Comparison of ENCODE assay signal across 24 cellular contexts in genomic region chr1:234837713-234838112, GRCh38.
DNase-seq lines count a peak whose midpoint lies in the region; ATAC-seq and TF ChIP-seq lines count a peak whose summit lies in the region.
"Had no signal": no experiment of that assay in that cellular context is flagged by ENCODE, and none has a peak within 500 bp of the region (broad histone marks: within the 10 kb centered on the region; RNA-seq: fewer than 3 reads in every experiment).

No MANE protein-coding gene starts in this region.

- no peaks in the 10 kb centered on the region for H3K9me3 Mint-ChIP-seq in dendritic cell treated with granulocyte-macrophage colony-stimulating factor and Interleukin-4, amounts not matched to agents 40 ng/mL and 50 ng/mL, for 4 days

- TF ChIP-seq CTCF in HEK293 (tag by site-specific recombination; IDR thresholded peaks at IDR 0.05) (no peak), Panc1 (IDR thresholded peaks at IDR 0.05) (no peak)

- POLR2A ChIA-PET in HEK293 (lab: Yijun Ruan, JAX) (no interaction called here), Panc1 (lab: Charles Lee) (no interaction called here)

- peak overlapping the region; percentile 73 for H3K27ac Mint-ChIP-seq in dendritic cell treated with granulocyte-macrophage colony-stimulating factor and Interleukin-4, amounts not matched to agents 40 ng/mL and 50 ng/mL, for 4 days
- H3K27ac Mint-ChIP-seq: activated CD4-positive, alpha-beta T cell treated with anti-CD3 and anti-CD28 coated beads for 36 hours; mesothelial cell of epicardium; progenitor cell of endocrine pancreas had no signal

- H3K27me3 ChIP-seq in BLaER1 (no peaks in the 10 kb centered on the region), Panc1 (ENCODE audit: control insufficient read depth, insufficient read depth, low read length) (no peaks in the 10 kb centered on the region)
- H3K27me3 ChIP-seq: body of pancreas, heart left ventricle, sigmoid colon, transverse colon had no signal

- no peak for ATAC-seq in Panc1
- ATAC-seq in HG02798 (IDR thresholded peaks at IDR 0.05; ENCODE audit: poor library complexity, unreplicated experiment) = no peak
- ATAC-seq: activated CD4-positive, alpha-beta T cell treated with anti-CD3 and anti-CD28 coated beads for 36 hours; body of pancreas; heart left ventricle; left ventricle myocardium superior had no signal

- BruUV-seq in Panc1 (replicated peaks; lab: Mats Ljungman, UMichigan) = no TSS peak

- intact Hi-C loops in Panc1 (cut with micrococcal nuclease; ENCODE audit: unreplicated experiment) = no loop called here
- intact Hi-C loops in dendritic cell treated with granulocyte-macrophage colony-stimulating factor and Interleukin-4, amounts not matched to agents 40 ng/mL and 50 ng/mL, for 4 days (cut with micrococcal nuclease) = no loop called here

- H3K4me2 ChIP-seq in BLaER1 = peak overlapping the region; percentile 28
- H3K4me2 ChIP-seq: SK-N-SH had no signal

- H3K9me3 ChIP-seq in BLaER1 = peaks cover 23% of the 10 kb centered on the region
- H3K9me3 ChIP-seq in HEK293 (ENCODE audit: control insufficient read depth, insufficient read depth, low read depth, low read length) = no peaks in the 10 kb centered on the region
- H3K9me3 ChIP-seq in Panc1 (ENCODE audit: control insufficient read depth, insufficient read depth, low read depth, low read length) = no peaks in the 10 kb centered on the region
- H3K9me3 ChIP-seq: body of pancreas, heart left ventricle, sigmoid colon, SK-N-SH, transverse colon had no signal

- H3K4me3 ChIP-seq in BLaER1 (no peak overlapping the region), HEK293 (ENCODE audit: low read depth, low read length) (no peak overlapping the region), Panc1 (ENCODE audit: low read depth in 2 of 2, low read length in 2 of 2) (no peak overlapping the region)
- H3K4me3 ChIP-seq: body of pancreas, heart left ventricle, sigmoid colon, transverse colon had no signal

- no peak overlapping the region for H3K4me3 Mint-ChIP-seq in dendritic cell treated with granulocyte-macrophage colony-stimulating factor and Interleukin-4, amounts not matched to agents 40 ng/mL and 50 ng/mL, for 4 days
- H3K4me3 Mint-ChIP-seq: activated CD4-positive, alpha-beta T cell treated with anti-CD3 and anti-CD28 coated beads for 36 hours; mesothelial cell of epicardium had no signal

- H3K36me3 Mint-ChIP-seq in dendritic cell treated with granulocyte-macrophage colony-stimulating factor and Interleukin-4, amounts not matched to agents 40 ng/mL and 50 ng/mL, for 4 days (ENCODE audit: low read depth) = no peaks in the 10 kb centered on the region
- H3K36me3 Mint-ChIP-seq: mesothelial cell of epicardium had no signal

- H3K4me1 ChIP-seq in BLaER1 = peaks cover 81% of the 10 kb centered on the region
- peaks cover 6% of the 10 kb centered on the region; the same call in 1 of the 2 replicates for H3K4me1 ChIP-seq in HEK293 (ENCODE audit: control insufficient read depth, insufficient read depth, low read length)
- peaks cover 9% of the 10 kb centered on the region for H3K4me1 ChIP-seq in Panc1 (ENCODE audit: control insufficient read depth, insufficient read depth, low read length)
- H3K4me1 ChIP-seq: sigmoid colon had no signal

- no peak for DNase-seq in Panc1 (ENCODE audit: low read depth, low spot score)
- no peak for DNase-seq in activated CD4-positive, CD25-positive, alpha-beta regulatory T cell (lab: John Stamatoyannopoulos, UW)
- no peak for DNase-seq in stimulated activated naive CD4-positive, alpha-beta T cell treated with Interleukin-2 at 50 U/mL for 16 hours (lab: John Stamatoyannopoulos, UW)
- DNase-seq: activated CD4-positive, alpha-beta T cell treated with anti-CD3 and anti-CD28 coated beads for 36 hours; activated T-cell treated with anti-CD3 and anti-CD28 coated beads, Interleukin-2, amount 50 U/mL, for 1 hour; body of pancreas; foreskin melanocyte; H7; heart left ventricle; kidney; left ventricle myocardium superior; NCI-H1092 treated with DMSO at 0.1 percent for 48 hours; NCI-H187; sigmoid colon; SK-N-SH; stimulated activated CD4-positive, alpha-beta T cell treated with anti-CD3 and anti-CD28 coated beads, Interleukin-12 subunit alpha, Interleukin-12 subunit beta, amount 100 ng/mL, for 4 hours; stimulated activated CD4-positive, alpha-beta T cell treated with anti-CD3 and anti-CD28 coated beads, Interleukin-2, amount 100 ng/mL, for 48 hours; transverse colon had no signal

- peaks cover 68% of the 10 kb centered on the region for H3K4me1 Mint-ChIP-seq in dendritic cell treated with granulocyte-macrophage colony-stimulating factor and Interleukin-4, amounts not matched to agents 40 ng/mL and 50 ng/mL, for 4 days (ENCODE audit: low read depth)

- no peaks in the 10 kb centered on the region for H4K20me1 ChIP-seq in BLaER1

- in situ Hi-C loops in Panc1 (cut with HindIII; ENCODE audit: low pct_unique_long_range_greater_than_20kb, low sequenced_read_pairs) = no loop called here

- H3K36me3 ChIP-seq in BLaER1 (no peaks in the 10 kb centered on the region), HEK293 (ENCODE audit: control insufficient read depth in 2 of 2, insufficient read depth in 1 of 2, low read length in 2 of 2) (no peaks in the 10 kb centered on the region), Panc1 (ENCODE audit: control insufficient read depth, insufficient read depth, low read length) (no peaks in the 10 kb centered on the region)
- H3K36me3 ChIP-seq: heart left ventricle, sigmoid colon, transverse colon had no signal

- H3K9ac ChIP-seq in BLaER1 = no peak overlapping the region
- H3K9ac ChIP-seq: SK-N-SH had no signal

- CTCF ChIA-PET in HEK293 (lab: Yijun Ruan, JAX) (no interaction called here), Panc1 (lab: Charles Lee) (interaction anchor here (0.5 kb wide), 1 partner anchor 1540 kb away, joined by 3 read pairs; no protein-coding TSS in a partner anchor)

- H3K27me3 Mint-ChIP-seq in dendritic cell treated with granulocyte-macrophage colony-stimulating factor and Interleukin-4, amounts not matched to agents 40 ng/mL and 50 ng/mL, for 4 days = no peaks in the 10 kb centered on the region
- H3K27me3 Mint-ChIP-seq: activated CD4-positive, alpha-beta T cell treated with anti-CD3 and anti-CD28 coated beads for 36 hours; progenitor cell of endocrine pancreas had no signal

- H3K27ac ChIP-seq in BLaER1 = no peak overlapping the region
- H3K27ac ChIP-seq in HEK293 (ENCODE audit: extremely low read depth, low read depth, low read length) = no peak overlapping the region
- H3K27ac ChIP-seq in Panc1 (ENCODE audit: low read length) = peak overlapping the region; percentile 61; the same call in 1 of the 2 replicates
- H3K27ac ChIP-seq: body of pancreas, sigmoid colon, transverse colon had no signal

TF ChIP-seq in HEK293, 187 proteins besides CTCF, POLR2A, EP300 and RAD21:
- TF ChIP-seq ZNF391 (tag by site-specific recombination; IDR thresholded peaks at IDR 0.05; ENCODE audit: borderline replicate concordance, low read depth) = no peak
- TF ChIP-seq ZBTB1 (tag by site-specific recombination; IDR thresholded peaks at IDR 0.05) = no peak
- TF ChIP-seq ZNF513 (tag by site-specific recombination; IDR thresholded peaks at IDR 0.05) = 0 out of 2 replicates have a peak, but pooled peaks have one; percentile 10
